In genomic region chr13:60338754-60339153, GRCh38 we compare ENCODE assay signal across 25 cellular contexts. TPM values are rescaled to one million over a fixed set of nuclear protein-coding genes. Genes with fewer than 3 reads are reported as not detected.
A peak's percentile ranks its signal among the peaks of the same experiment; 100 is the strongest.
DNase-seq lines count a peak whose midpoint lies in the region; ATAC-seq and TF ChIP-seq lines count a peak whose summit lies in the region.
"Had no signal": no experiment of that assay in that cellular context is flagged by ENCODE, and none has a peak within 500 bp of the region (broad histone marks: within the 10 kb centered on the region; RNA-seq: fewer than 3 reads in every experiment).

No MANE protein-coding gene starts in this region.

- H3K4me3 ChIP-seq in GM23338 (no peak overlapping the region), HUES48 (ENCODE audit: low read depth, low read length) (0 out of 2 replicates have a peak overlapping the region, but pooled peaks have one; percentile 9), neural progenitor cell (no peak overlapping the region), esophagus muscularis mucosa (no peak overlapping the region)
- H3K4me3 ChIP-seq: BLaER1, GM12878 had no signal

- peaks cover 15% of the 10 kb centered on the region for H3K4me1 ChIP-seq in GM23338 (ENCODE audit: insufficient read depth)
- H3K4me1 ChIP-seq in HUES48 (ENCODE audit: control insufficient read depth, insufficient read depth, low read length), result peaks cover 11% of the 10 kb centered on the region; the same call in 1 of the 2 replicates
- H3K4me1 ChIP-seq in neural progenitor cell, result no peaks in the 10 kb centered on the region
- H3K4me1 ChIP-seq in esophagus muscularis mucosa, result no peaks in the 10 kb centered on the region
- H3K4me1 ChIP-seq: BE2C, BLaER1 had no signal

- no peak for TF ChIP-seq EP300 in esophagus muscularis mucosa (IDR thresholded peaks at IDR 0.05)

- H3K36me3 ChIP-seq in GM23338 (ENCODE audit: insufficient read depth), result no peaks in the 10 kb centered on the region
- no peaks in the 10 kb centered on the region for H3K36me3 ChIP-seq in HUES48 (ENCODE audit: control insufficient read depth, insufficient read depth, low read length)
- H3K36me3 ChIP-seq in neural progenitor cell, result no peaks in the 10 kb centered on the region
- H3K36me3 ChIP-seq in esophagus muscularis mucosa, result no peaks in the 10 kb centered on the region
- H3K36me3 ChIP-seq: BE2C, BLaER1 had no signal

- H3K27me3 ChIP-seq in GM23338 (ENCODE audit: insufficient read depth) (no peaks in the 10 kb centered on the region), HUES48 (ENCODE audit: control insufficient read depth, insufficient read depth, low read length) (no peaks in the 10 kb centered on the region), neural progenitor cell (no peaks in the 10 kb centered on the region), esophagus muscularis mucosa (peaks cover 0 to 5% (median 0%) of the 10 kb centered on the region in 4 donors)
- H3K27me3 ChIP-seq: BE2C, BLaER1 had no signal

- POLR2A ChIA-PET in WTC11 (lab: Charles Lee), result no interaction called here
- POLR2A ChIA-PET in activated CD4-positive, alpha-beta memory T cell treated with anti-CD3 and anti-CD28 coated beads for 36 hours (lab: Charles Lee), result no interaction called here

- H3K4me2 ChIP-seq in GM23338, result no peak overlapping the region
- H3K4me2 ChIP-seq in neural progenitor cell, result no peak overlapping the region
- H3K4me2 ChIP-seq: BLaER1 had no signal

- H3K9me2 ChIP-seq in GM23338 (ENCODE audit: insufficient read depth), result no peaks in the 10 kb centered on the region

- H3K9me3 ChIP-seq in HUES48 (ENCODE audit: control insufficient read depth, insufficient read depth, low read length) (no peaks in the 10 kb centered on the region), neural progenitor cell (ENCODE audit: low read depth) (no peaks in the 10 kb centered on the region), esophagus muscularis mucosa (no peaks in the 10 kb centered on the region)
- H3K9me3 ChIP-seq: BE2C had no signal

- CTCF ChIA-PET in WTC11 (lab: Charles Lee), result interaction anchor here (1.1 to 2.4 kb wide), 2 partner anchors 16 to 92 kb away, joined by 5 to 12 read pairs; no protein-coding TSS in a partner anchor
- CTCF ChIA-PET in activated CD4-positive, alpha-beta memory T cell treated with anti-CD3 and anti-CD28 coated beads for 36 hours (lab: Charles Lee), result interaction anchor here (0.9 kb wide), 1 partner anchor 659 kb away, joined by 3 read pairs; no protein-coding TSS in a partner anchor

- TF ChIP-seq CTCF in GM23338 (conservative IDR thresholded peaks at IDR 0.05; ENCODE audit: low read depth in 2 of 2), result no peak
- TF ChIP-seq CTCF in WTC11 (IDR thresholded peaks at IDR 0.05), result no peak
- no peak for TF ChIP-seq CTCF in neural progenitor cell (IDR thresholded peaks at IDR 0.05)
- no peak for TF ChIP-seq CTCF in esophagus muscularis mucosa (IDR thresholded peaks at IDR 0.05)

- no peaks in the 10 kb centered on the region for H3K79me2 ChIP-seq in GM23338 (replicated peaks; ENCODE audit: insufficient read depth)
- no peaks in the 10 kb centered on the region for H3K79me2 ChIP-seq in neural progenitor cell (ENCODE audit: low read depth)

- WGBS in esophagus muscularis mucosa, result 95% methylated on average over 2 of the region's 2 CpGs

- peak overlapping the region; percentile 68; the same call in 1 of the 2 replicates for H2AFZ ChIP-seq in GM23338
- H2AFZ ChIP-seq in neural progenitor cell (replicated peaks), result peak overlapping the region; percentile 13

- no peaks in the 10 kb centered on the region for H3F3A ChIP-seq in GM23338 (replicated peaks; ENCODE audit: low read depth)
- H3F3A ChIP-seq in neural progenitor cell (ENCODE audit: low read depth), result no peaks in the 10 kb centered on the region

- DNase-seq in GM23338 (ENCODE audit: low spot score) (peak; percentile 8), WTC11 (ENCODE audit: low spot score) (no peak), neural progenitor cell (ENCODE audit: low spot score) (no peak), esophagus muscularis mucosa (ENCODE audit: extremely low spot score) (no peak)
- DNase-seq in activated CD4-positive, alpha-beta memory T cell treated with anti-CD3 and anti-CD28 coated beads for 36 hours, result no peak
- DNase-seq in activated T-helper 1 cell treated with anti-CD3 and anti-CD28 coated beads, Interleukin-12 subunit alpha, Interleukin-12 subunit beta, Interleukin-2, Interleukin-4 antibody, amounts not matched to agents 30 ng/mL and 10 ng/mL and 1 ng/mL, durations not matched to agents 14 hours and 24 hours and 36 hours (ENCODE audit: low spot score), result no peak
- DNase-seq: 8988T; ACHN; BE2C; C1 segment of cervical spinal cord; CD4-positive, alpha-beta memory T cell; CD4-positive, CD25-positive, alpha-beta regulatory T cell; CD8-positive, alpha-beta memory T cell; COR-L47; DMS 273 treated with DMSO at 0.1 percent for 48 hours; DMS153; DMS53; DMS79; DND-41; EL; GDM1 had no signal

- no peak overlapping the region for H3K4me3 Mint-ChIP-seq in GM23338
- no peak overlapping the region for H3K4me3 Mint-ChIP-seq in WTC11
- no peak overlapping the region for H3K4me3 Mint-ChIP-seq in neural progenitor cell
- H3K4me3 Mint-ChIP-seq in activated CD4-positive, alpha-beta memory T cell treated with anti-CD3 and anti-CD28 coated beads for 36 hours, result no peak overlapping the region
- H3K4me3 Mint-ChIP-seq in activated T-helper 1 cell treated with anti-CD3 and anti-CD28 coated beads, Interleukin-12 subunit alpha, Interleukin-12 subunit beta, Interleukin-2, Interleukin-4 antibody, amounts not matched to agents 30 ng/mL and 10 ng/mL and 1 ng/mL, durations not matched to agents 14 hours and 24 hours and 36 hours, result no peak overlapping the region
- H3K4me3 Mint-ChIP-seq: CD14-positive monocyte; CD4-positive, CD25-positive, alpha-beta regulatory T cell; CD8-positive, alpha-beta memory T cell had no signal

- no peaks in the 10 kb centered on the region for H3K9me3 Mint-ChIP-seq in GM23338
- peaks cover 8% of the 10 kb centered on the region for H3K9me3 Mint-ChIP-seq in WTC11
- H3K9me3 Mint-ChIP-seq in neural progenitor cell, result no peaks in the 10 kb centered on the region
- peaks cover 3% of the 10 kb centered on the region for H3K9me3 Mint-ChIP-seq in activated CD4-positive, alpha-beta memory T cell treated with anti-CD3 and anti-CD28 coated beads for 36 hours
- H3K9me3 Mint-ChIP-seq in activated T-helper 1 cell treated with anti-CD3 and anti-CD28 coated beads, Interleukin-12 subunit alpha, Interleukin-12 subunit beta, Interleukin-2, Interleukin-4 antibody, amounts not matched to agents 30 ng/mL and 10 ng/mL and 1 ng/mL, durations not matched to agents 14 hours and 24 hours and 36 hours, result peaks cover 5% of the 10 kb centered on the region
- H3K9me3 Mint-ChIP-seq: CD8-positive, alpha-beta memory T cell had no signal

- H3K4me1 Mint-ChIP-seq in GM23338 (peaks cover 17% of the 10 kb centered on the region), WTC11 (peaks cover 14% of the 10 kb centered on the region), neural progenitor cell (no peaks in the 10 kb centered on the region)
- H3K4me1 Mint-ChIP-seq in activated CD4-positive, alpha-beta memory T cell treated with anti-CD3 and anti-CD28 coated beads for 36 hours (ENCODE audit: low read depth), result no peaks in the 10 kb centered on the region
- no peaks in the 10 kb centered on the region for H3K4me1 Mint-ChIP-seq in activated T-helper 1 cell treated with anti-CD3 and anti-CD28 coated beads, Interleukin-12 subunit alpha, Interleukin-12 subunit beta, Interleukin-2, Interleukin-4 antibody, amounts not matched to agents 30 ng/mL and 10 ng/mL and 1 ng/mL, durations not matched to agents 14 hours and 24 hours and 36 hours (ENCODE audit: low read depth)
- H3K4me1 Mint-ChIP-seq: CD14-positive monocyte; CD4-positive, alpha-beta memory T cell; CD4-positive, CD25-positive, alpha-beta regulatory T cell; CD8-positive, alpha-beta memory T cell had no signal

- no peak overlapping the region for H3K27ac ChIP-seq in GM23338 (ENCODE audit: low read depth)
- H3K27ac ChIP-seq in HUES48 (ENCODE audit: low read depth, low read length), result no peak overlapping the region
- no peak overlapping the region for H3K27ac ChIP-seq in neural progenitor cell
- H3K27ac ChIP-seq in esophagus muscularis mucosa (replicated peaks in 1 of 4), result no peak overlapping the region
- H3K27ac ChIP-seq: BLaER1 had no signal

- TF ChIP-seq POLR2A in esophagus muscularis mucosa (IDR thresholded peaks at IDR 0.05; ENCODE audit: low read depth), result no peak

- H3K27ac Mint-ChIP-seq in GM23338, result no peak overlapping the region
- no peak overlapping the region for H3K27ac Mint-ChIP-seq in WTC11
- H3K27ac Mint-ChIP-seq in neural progenitor cell, result no peak overlapping the region
- no peak overlapping the region for H3K27ac Mint-ChIP-seq in activated CD4-positive, alpha-beta memory T cell treated with anti-CD3 and anti-CD28 coated beads for 36 hours
- H3K27ac Mint-ChIP-seq in activated T-helper 1 cell treated with anti-CD3 and anti-CD28 coated beads, Interleukin-12 subunit alpha, Interleukin-12 subunit beta, Interleukin-2, Interleukin-4 antibody, amounts not matched to agents 30 ng/mL and 10 ng/mL and 1 ng/mL, durations not matched to agents 14 hours and 24 hours and 36 hours, result no peak overlapping the region
- H3K27ac Mint-ChIP-seq: CD14-positive monocyte; CD4-positive, alpha-beta memory T cell; CD4-positive, CD25-positive, alpha-beta regulatory T cell; CD8-positive, alpha-beta memory T cell had no signal

- H3K9ac ChIP-seq in HUES48 (ENCODE audit: low read depth, low read length) (no peak overlapping the region), neural progenitor cell (no peak overlapping the region)
- H3K9ac ChIP-seq: BLaER1 had no signal

- H3K36me3 Mint-ChIP-seq in GM23338 (ENCODE audit: low read depth), result no peaks in the 10 kb centered on the region; the same call in 2 of the 3 replicates
- H3K36me3 Mint-ChIP-seq in WTC11, result no peaks in the 10 kb centered on the region
- H3K36me3 Mint-ChIP-seq in neural progenitor cell, result no peaks in the 10 kb centered on the region
- no peaks in the 10 kb centered on the region for H3K36me3 Mint-ChIP-seq in activated CD4-positive, alpha-beta memory T cell treated with anti-CD3 and anti-CD28 coated beads for 36 hours
- H3K36me3 Mint-ChIP-seq in activated T-helper 1 cell treated with anti-CD3 and anti-CD28 coated beads, Interleukin-12 subunit alpha, Interleukin-12 subunit beta, Interleukin-2, Interleukin-4 antibody, amounts not matched to agents 30 ng/mL and 10 ng/mL and 1 ng/mL, durations not matched to agents 14 hours and 24 hours and 36 hours (ENCODE audit: low read depth), result no peaks in the 10 kb centered on the region
- H3K36me3 Mint-ChIP-seq: CD14-positive monocyte; CD4-positive, alpha-beta memory T cell; CD4-positive, CD25-positive, alpha-beta regulatory T cell; CD8-positive, alpha-beta memory T cell had no signal

- intact Hi-C loops in esophagus muscularis mucosa (cut with DNase I), result no loop called here
- intact Hi-C loops in activated CD4-positive, alpha-beta memory T cell treated with anti-CD3 and anti-CD28 coated beads for 36 hours (cut with micrococcal nuclease), result loop anchor here (10.0 kb wide), 1 partner anchor 96 kb away; no protein-coding TSS in a partner anchor
- intact Hi-C loops in activated T-helper 1 cell treated with anti-CD3 and anti-CD28 coated beads, Interleukin-12 subunit alpha, Interleukin-12 subunit beta, Interleukin-2, Interleukin-4 antibody, amounts not matched to agents 30 ng/mL and 10 ng/mL and 1 ng/mL, durations not matched to agents 14 hours and 24 hours and 36 hours (cut with micrococcal nuclease), result no loop called here

- ATAC-seq in GM23338 (peak; percentile 88), WTC11 (peak; percentile 74)
- ATAC-seq: GM12878 had no signal

- H4K20me1 ChIP-seq in GM23338 (replicated peaks; ENCODE audit: insufficient read depth) (no peaks in the 10 kb centered on the region), neural progenitor cell (ENCODE audit: low read depth) (no peaks in the 10 kb centered on the region)
- H4K20me1 ChIP-seq: BLaER1 had no signal

- no peaks in the 10 kb centered on the region for H3K27me3 Mint-ChIP-seq in GM23338 (ENCODE audit: insufficient read depth, low read depth, poor library complexity)
- H3K27me3 Mint-ChIP-seq in WTC11 (ENCODE audit: low read depth), result no peaks in the 10 kb centered on the region
- peaks cover 6% of the 10 kb centered on the region for H3K27me3 Mint-ChIP-seq in neural progenitor cell (ENCODE audit: insufficient read depth, low read depth)
- peaks cover 12% of the 10 kb centered on the region for H3K27me3 Mint-ChIP-seq in activated CD4-positive, alpha-beta memory T cell treated with anti-CD3 and anti-CD28 coated beads for 36 hours
- H3K27me3 Mint-ChIP-seq in activated T-helper 1 cell treated with anti-CD3 and anti-CD28 coated beads, Interleukin-12 subunit alpha, Interleukin-12 subunit beta, Interleukin-2, Interleukin-4 antibody, amounts not matched to agents 30 ng/mL and 10 ng/mL and 1 ng/mL, durations not matched to agents 14 hours and 24 hours and 36 hours (ENCODE audit: insufficient read depth), result peaks cover 9% of the 10 kb centered on the region

RNA-seq across cellular contexts. Expression of gene TDRD3, which starts 58.3 kb away (rescaled TPM):
- total RNA-seq in GM23338 (2014; rRNA removed; shearing (Covaris generic)), result 13.1 and 14.8 TPM in 2 replicates
- polyA plus RNA-seq in GM23338 (2016; fragmentation: Nextera tagmentation; extraction: Ambion mirVana), result 10.6 and 13.3 TPM in 2 replicates
- total RNA-seq in WTC11 (2021), result 16.1 to 19.5 TPM (median 16.9 TPM) in 3 replicates
- 29.3 and 40.6 TPM in 2 replicates for total RNA-seq in neural progenitor cell (ENCODE audit: low replicate concordance)
- 10 to 100 TPM; 16.1 to 35.3 (median 23.0) TPM for total RNA-seq in esophagus muscularis mucosa
- total RNA-seq in activated CD4-positive, alpha-beta memory T cell treated with anti-CD3 and anti-CD28 coated beads for 36 hours, result 10 to 100 TPM; 16.4 to 16.5 TPM
- 19.6 and 20.7 TPM in 2 replicates for total RNA-seq in activated T-helper 1 cell treated with anti-CD3 and anti-CD28 coated beads, Interleukin-12 subunit alpha, Interleukin-12 subunit beta, Interleukin-2, Interleukin-4 antibody, amounts not matched to agents 30 ng/mL and 10 ng/mL and 1 ng/mL, durations not matched to agents 14 hours and 24 hours and 36 hours
